Comparison of ENCODE assay signal across 2 cellular contexts in genomic region chr4:173490817-173491518, GRCh38.
TF ChIP-seq lines count a peak whose summit lies in the region.

No MANE protein-coding gene starts in this region.

TF ChIP-seq in K562, 482 proteins besides CTCF, POLR2A, EP300 and RAD21 (continued from another document):
- no peak for TF ChIP-seq PBX2 (CRISPR knock-in tag; IDR thresholded peaks at IDR 0.05; ENCODE audit: low read depth)
- TF ChIP-seq PBX2 (tag; conservative IDR thresholded peaks at IDR 0.05; ENCODE audit: low read depth) = 0 out of 2 replicates have a peak, but pooled peaks have one; percentile 24
- TF ChIP-seq, protein P1, sequence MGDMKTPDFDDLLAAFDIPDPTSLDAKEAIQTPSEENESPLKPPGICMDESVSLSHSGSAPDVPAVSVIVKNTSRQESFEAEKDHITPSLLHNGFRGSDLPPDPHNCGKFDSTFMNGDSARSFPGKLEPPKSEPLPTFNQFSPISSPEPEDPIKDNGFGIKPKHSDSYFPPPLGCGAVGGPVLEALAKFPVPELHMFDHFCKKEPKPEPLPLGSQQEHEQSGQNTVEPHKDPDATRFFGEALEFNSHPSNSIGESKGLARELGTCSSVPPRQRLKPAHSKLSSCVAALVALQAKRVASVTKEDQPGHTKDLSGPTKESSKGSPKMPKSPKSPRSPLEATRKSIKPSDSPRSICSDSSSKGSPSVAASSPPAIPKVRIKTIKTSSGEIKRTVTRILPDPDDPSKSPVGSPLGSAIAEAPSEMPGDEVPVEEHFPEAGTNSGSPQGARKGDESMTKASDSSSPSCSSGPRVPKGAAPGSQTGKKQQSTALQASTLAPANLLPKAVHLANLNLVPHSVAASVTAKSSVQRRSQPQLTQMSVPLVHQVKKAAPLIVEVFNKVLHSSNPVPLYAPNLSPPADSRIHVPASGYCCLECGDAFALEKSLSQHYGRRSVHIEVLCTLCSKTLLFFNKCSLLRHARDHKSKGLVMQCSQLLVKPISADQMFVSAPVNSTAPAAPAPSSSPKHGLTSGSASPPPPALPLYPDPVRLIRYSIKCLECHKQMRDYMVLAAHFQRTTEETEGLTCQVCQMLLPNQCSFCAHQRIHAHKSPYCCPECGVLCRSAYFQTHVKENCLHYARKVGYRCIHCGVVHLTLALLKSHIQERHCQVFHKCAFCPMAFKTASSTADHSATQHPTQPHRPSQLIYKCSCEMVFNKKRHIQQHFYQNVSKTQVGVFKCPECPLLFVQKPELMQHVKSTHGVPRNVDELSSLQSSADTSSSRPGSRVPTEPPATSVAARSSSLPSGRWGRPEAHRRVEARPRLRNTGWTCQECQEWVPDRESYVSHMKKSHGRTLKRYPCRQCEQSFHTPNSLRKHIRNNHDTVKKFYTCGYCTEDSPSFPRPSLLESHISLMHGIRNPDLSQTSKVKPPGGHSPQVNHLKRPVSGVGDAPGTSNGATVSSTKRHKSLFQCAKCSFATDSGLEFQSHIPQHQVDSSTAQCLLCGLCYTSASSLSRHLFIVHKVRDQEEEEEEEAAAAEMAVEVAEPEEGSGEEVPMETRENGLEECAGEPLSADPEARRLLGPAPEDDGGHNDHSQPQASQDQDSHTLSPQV (IDR thresholded peaks at IDR 0.05) = no peak
- TF ChIP-seq PTBP1 (IDR thresholded peaks at IDR 0.05; ENCODE audit: low read depth, low read length) = no peak
- TF ChIP-seq SMARCA4 (IDR thresholded peaks at IDR 0.05) = peak; percentile 25; the same call in 1 of the 2 replicates
- TF ChIP-seq, protein P2, sequence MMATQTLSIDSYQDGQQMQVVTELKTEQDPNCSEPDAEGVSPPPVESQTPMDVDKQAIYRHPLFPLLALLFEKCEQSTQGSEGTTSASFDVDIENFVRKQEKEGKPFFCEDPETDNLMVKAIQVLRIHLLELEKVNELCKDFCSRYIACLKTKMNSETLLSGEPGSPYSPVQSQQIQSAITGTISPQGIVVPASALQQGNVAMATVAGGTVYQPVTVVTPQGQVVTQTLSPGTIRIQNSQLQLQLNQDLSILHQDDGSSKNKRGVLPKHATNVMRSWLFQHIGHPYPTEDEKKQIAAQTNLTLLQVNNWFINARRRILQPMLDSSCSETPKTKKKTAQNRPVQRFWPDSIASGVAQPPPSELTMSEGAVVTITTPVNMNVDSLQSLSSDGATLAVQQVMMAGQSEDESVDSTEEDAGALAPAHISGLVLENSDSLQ (IDR thresholded peaks at IDR 0.05) = 0 out of 2 replicates have a peak, but pooled peaks have one; percentile 26
- TF ChIP-seq MEIS2 (IDR thresholded peaks at IDR 0.05; ENCODE audit: partially characterized antibody) = peak; percentile 57
- peak; percentile 72 for TF ChIP-seq JUND (IDR thresholded peaks at IDR 0.05; ENCODE audit: borderline replicate concordance, low read depth, low read length)
- peak; percentile 46; the same call in 2 of the 3 replicates for TF ChIP-seq JUND (tag; IDR thresholded peaks at IDR 0.05; ENCODE audit: borderline replicate concordance, low read depth, low read length)
- peak; percentile 84 for TF ChIP-seq FOSL1 (tag; conservative IDR thresholded peaks at IDR 0.05)
- TF ChIP-seq DPF2 (IDR thresholded peaks at IDR 0.05) = peak; percentile 29; the same call in 1 of the 2 replicates
- TF ChIP-seq JUN (IDR thresholded peaks at IDR 0.05; ENCODE audit: borderline replicate concordance, low read depth, low read length) = 0 out of 2 replicates have a peak, but pooled peaks have one; percentile 23
- no peak for TF ChIP-seq JUN (CRISPR knock-in tag; IDR thresholded peaks at IDR 0.05; ENCODE audit: borderline replicate concordance)
- no peak for TF ChIP-seq NRF1 (conservative IDR thresholded peaks at IDR 0.05 in 1 of 2, IDR thresholded peaks at IDR 0.05 in 1 of 2)
- no peak for TF ChIP-seq ELF2 (CRISPR knock-in tag; IDR thresholded peaks at IDR 0.05)
- peak; percentile 26 for TF ChIP-seq ARID1B (IDR thresholded peaks at IDR 0.05)
- TF ChIP-seq ATF3 (IDR thresholded peaks at IDR 0.05) = peak; percentile 68
- no peak for TF ChIP-seq ATF3 (CRISPR knock-in tag; conservative IDR thresholded peaks at IDR 0.05)

TF ChIP-seq in HepG2, 621 proteins besides CTCF, POLR2A, EP300 and RAD21 (continued from another document and continues in another):
- TF ChIP-seq, protein P3, sequence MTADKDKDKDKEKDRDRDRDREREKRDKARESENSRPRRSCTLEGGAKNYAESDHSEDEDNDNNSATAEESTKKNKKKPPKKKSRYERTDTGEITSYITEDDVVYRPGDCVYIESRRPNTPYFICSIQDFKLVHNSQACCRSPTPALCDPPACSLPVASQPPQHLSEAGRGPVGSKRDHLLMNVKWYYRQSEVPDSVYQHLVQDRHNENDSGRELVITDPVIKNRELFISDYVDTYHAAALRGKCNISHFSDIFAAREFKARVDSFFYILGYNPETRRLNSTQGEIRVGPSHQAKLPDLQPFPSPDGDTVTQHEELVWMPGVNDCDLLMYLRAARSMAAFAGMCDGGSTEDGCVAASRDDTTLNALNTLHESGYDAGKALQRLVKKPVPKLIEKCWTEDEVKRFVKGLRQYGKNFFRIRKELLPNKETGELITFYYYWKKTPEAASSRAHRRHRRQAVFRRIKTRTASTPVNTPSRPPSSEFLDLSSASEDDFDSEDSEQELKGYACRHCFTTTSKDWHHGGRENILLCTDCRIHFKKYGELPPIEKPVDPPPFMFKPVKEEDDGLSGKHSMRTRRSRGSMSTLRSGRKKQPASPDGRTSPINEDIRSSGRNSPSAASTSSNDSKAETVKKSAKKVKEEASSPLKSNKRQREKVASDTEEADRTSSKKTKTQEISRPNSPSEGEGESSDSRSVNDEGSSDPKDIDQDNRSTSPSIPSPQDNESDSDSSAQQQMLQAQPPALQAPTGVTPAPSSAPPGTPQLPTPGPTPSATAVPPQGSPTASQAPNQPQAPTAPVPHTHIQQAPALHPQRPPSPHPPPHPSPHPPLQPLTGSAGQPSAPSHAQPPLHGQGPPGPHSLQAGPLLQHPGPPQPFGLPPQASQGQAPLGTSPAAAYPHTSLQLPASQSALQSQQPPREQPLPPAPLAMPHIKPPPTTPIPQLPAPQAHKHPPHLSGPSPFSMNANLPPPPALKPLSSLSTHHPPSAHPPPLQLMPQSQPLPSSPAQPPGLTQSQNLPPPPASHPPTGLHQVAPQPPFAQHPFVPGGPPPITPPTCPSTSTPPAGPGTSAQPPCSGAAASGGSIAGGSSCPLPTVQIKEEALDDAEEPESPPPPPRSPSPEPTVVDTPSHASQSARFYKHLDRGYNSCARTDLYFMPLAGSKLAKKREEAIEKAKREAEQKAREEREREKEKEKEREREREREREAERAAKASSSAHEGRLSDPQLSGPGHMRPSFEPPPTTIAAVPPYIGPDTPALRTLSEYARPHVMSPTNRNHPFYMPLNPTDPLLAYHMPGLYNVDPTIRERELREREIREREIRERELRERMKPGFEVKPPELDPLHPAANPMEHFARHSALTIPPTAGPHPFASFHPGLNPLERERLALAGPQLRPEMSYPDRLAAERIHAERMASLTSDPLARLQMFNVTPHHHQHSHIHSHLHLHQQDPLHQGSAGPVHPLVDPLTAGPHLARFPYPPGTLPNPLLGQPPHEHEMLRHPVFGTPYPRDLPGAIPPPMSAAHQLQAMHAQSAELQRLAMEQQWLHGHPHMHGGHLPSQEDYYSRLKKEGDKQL (CRISPR knock-in tag; IDR thresholded peaks at IDR 0.05; ENCODE audit: low read depth) = no peak
- TF ChIP-seq ZNF407 (CRISPR knock-in tag; IDR thresholded peaks at IDR 0.05; ENCODE audit: not compliant biosample characterization) (no peak), HNF4A (CRISPR knock-in tag; IDR thresholded peaks at IDR 0.05) (peak; percentile 64), ZNF550 (CRISPR knock-in tag; IDR thresholded peaks at IDR 0.05; ENCODE audit: borderline replicate concordance) (no peak), ZSCAN20 (CRISPR knock-in tag; IDR thresholded peaks at IDR 0.05; ENCODE audit: borderline replicate concordance) (no peak), ATF3 (CRISPR knock-in tag; IDR thresholded peaks at IDR 0.05) (peak; percentile 71), PRPF4 (IDR thresholded peaks at IDR 0.05; ENCODE audit: low read depth, low read length, poor library complexity, severe bottlenecking) (no peak), ZNF570 (CRISPR knock-in tag; IDR thresholded peaks at IDR 0.05; ENCODE audit: borderline replicate concordance) (no peak), ONECUT2 (CRISPR knock-in tag; IDR thresholded peaks at IDR 0.05) (no peak), ERF (CRISPR knock-in tag; IDR thresholded peaks at IDR 0.05) (no peak), HNF1B (CRISPR knock-in tag; IDR thresholded peaks at IDR 0.05) (0 out of 2 replicates have a peak, but pooled peaks have one; percentile 37), MED1 (CRISPR knock-in tag; IDR thresholded peaks at IDR 0.05) (0 out of 2 replicates have a peak, but pooled peaks have one; percentile 15), ZSCAN21 (CRISPR knock-in tag; IDR thresholded peaks at IDR 0.05; ENCODE audit: borderline replicate concordance) (0 out of 2 replicates have a peak, but pooled peaks have one; percentile 26), RARA (CRISPR knock-in tag; IDR thresholded peaks at IDR 0.05) (no peak), ZNF264 (CRISPR knock-in tag; IDR thresholded peaks at IDR 0.05) (0 out of 2 replicates have a peak, but pooled peaks have one; percentile 35), AGO1 (IDR thresholded peaks at IDR 0.05; ENCODE audit: low read depth, low read length, poor library complexity, severe bottlenecking) (no peak), CHD2 (IDR thresholded peaks at IDR 0.05; ENCODE audit: low read depth, low read length) (no peak), ETV5 (CRISPR knock-in tag; IDR thresholded peaks at IDR 0.05; ENCODE audit: borderline replicate concordance) (peak; percentile 34; the same call in 1 of the 2 replicates), JUND (CRISPR knock-in tag; IDR thresholded peaks at IDR 0.05) (peak; percentile 81)
- TF ChIP-seq, protein P4, sequence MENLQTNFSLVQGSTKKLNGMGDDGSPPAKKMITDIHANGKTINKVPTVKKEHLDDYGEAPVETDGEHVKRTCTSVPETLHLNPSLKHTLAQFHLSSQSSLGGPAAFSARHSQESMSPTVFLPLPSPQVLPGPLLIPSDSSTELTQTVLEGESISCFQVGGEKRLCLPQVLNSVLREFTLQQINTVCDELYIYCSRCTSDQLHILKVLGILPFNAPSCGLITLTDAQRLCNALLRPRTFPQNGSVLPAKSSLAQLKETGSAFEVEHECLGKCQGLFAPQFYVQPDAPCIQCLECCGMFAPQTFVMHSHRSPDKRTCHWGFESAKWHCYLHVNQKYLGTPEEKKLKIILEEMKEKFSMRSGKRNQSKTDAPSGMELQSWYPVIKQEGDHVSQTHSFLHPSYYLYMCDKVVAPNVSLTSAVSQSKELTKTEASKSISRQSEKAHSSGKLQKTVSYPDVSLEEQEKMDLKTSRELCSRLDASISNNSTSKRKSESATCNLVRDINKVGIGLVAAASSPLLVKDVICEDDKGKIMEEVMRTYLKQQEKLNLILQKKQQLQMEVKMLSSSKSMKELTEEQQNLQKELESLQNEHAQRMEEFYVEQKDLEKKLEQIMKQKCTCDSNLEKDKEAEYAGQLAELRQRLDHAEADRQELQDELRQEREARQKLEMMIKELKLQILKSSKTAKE (CRISPR knock-in tag; IDR thresholded peaks at IDR 0.05; ENCODE audit: borderline replicate concordance) = no peak
